ENCODE assay signal across 1 cellular context in the genomic region with DNA sequence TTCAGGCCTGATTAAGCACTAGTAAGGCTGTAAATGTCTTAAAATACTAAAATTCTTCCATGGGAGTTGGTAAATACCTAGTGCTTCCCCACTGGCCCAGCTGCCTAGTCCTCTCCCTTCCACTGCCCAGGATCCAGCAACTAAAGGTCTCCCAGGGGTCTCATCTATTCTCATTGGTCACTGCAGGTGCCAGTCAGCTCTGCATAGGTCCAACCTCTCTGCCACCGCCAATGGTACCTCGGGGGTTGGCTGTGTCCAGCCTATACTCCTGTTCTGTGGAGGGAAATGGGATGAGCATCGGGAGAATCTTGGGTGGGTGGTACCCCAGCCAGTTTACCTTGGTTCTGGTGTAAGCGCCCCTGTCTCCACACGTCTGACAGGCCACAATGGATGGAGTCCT.
TF ChIP-seq lines count a peak whose summit lies in the region.

No MANE protein-coding gene starts in this region.

TF ChIP-seq in GM23338, 12 proteins besides CTCF, POLR2A, EP300 and RAD21 (continued from another document):
- TF ChIP-seq, protein P1, sequence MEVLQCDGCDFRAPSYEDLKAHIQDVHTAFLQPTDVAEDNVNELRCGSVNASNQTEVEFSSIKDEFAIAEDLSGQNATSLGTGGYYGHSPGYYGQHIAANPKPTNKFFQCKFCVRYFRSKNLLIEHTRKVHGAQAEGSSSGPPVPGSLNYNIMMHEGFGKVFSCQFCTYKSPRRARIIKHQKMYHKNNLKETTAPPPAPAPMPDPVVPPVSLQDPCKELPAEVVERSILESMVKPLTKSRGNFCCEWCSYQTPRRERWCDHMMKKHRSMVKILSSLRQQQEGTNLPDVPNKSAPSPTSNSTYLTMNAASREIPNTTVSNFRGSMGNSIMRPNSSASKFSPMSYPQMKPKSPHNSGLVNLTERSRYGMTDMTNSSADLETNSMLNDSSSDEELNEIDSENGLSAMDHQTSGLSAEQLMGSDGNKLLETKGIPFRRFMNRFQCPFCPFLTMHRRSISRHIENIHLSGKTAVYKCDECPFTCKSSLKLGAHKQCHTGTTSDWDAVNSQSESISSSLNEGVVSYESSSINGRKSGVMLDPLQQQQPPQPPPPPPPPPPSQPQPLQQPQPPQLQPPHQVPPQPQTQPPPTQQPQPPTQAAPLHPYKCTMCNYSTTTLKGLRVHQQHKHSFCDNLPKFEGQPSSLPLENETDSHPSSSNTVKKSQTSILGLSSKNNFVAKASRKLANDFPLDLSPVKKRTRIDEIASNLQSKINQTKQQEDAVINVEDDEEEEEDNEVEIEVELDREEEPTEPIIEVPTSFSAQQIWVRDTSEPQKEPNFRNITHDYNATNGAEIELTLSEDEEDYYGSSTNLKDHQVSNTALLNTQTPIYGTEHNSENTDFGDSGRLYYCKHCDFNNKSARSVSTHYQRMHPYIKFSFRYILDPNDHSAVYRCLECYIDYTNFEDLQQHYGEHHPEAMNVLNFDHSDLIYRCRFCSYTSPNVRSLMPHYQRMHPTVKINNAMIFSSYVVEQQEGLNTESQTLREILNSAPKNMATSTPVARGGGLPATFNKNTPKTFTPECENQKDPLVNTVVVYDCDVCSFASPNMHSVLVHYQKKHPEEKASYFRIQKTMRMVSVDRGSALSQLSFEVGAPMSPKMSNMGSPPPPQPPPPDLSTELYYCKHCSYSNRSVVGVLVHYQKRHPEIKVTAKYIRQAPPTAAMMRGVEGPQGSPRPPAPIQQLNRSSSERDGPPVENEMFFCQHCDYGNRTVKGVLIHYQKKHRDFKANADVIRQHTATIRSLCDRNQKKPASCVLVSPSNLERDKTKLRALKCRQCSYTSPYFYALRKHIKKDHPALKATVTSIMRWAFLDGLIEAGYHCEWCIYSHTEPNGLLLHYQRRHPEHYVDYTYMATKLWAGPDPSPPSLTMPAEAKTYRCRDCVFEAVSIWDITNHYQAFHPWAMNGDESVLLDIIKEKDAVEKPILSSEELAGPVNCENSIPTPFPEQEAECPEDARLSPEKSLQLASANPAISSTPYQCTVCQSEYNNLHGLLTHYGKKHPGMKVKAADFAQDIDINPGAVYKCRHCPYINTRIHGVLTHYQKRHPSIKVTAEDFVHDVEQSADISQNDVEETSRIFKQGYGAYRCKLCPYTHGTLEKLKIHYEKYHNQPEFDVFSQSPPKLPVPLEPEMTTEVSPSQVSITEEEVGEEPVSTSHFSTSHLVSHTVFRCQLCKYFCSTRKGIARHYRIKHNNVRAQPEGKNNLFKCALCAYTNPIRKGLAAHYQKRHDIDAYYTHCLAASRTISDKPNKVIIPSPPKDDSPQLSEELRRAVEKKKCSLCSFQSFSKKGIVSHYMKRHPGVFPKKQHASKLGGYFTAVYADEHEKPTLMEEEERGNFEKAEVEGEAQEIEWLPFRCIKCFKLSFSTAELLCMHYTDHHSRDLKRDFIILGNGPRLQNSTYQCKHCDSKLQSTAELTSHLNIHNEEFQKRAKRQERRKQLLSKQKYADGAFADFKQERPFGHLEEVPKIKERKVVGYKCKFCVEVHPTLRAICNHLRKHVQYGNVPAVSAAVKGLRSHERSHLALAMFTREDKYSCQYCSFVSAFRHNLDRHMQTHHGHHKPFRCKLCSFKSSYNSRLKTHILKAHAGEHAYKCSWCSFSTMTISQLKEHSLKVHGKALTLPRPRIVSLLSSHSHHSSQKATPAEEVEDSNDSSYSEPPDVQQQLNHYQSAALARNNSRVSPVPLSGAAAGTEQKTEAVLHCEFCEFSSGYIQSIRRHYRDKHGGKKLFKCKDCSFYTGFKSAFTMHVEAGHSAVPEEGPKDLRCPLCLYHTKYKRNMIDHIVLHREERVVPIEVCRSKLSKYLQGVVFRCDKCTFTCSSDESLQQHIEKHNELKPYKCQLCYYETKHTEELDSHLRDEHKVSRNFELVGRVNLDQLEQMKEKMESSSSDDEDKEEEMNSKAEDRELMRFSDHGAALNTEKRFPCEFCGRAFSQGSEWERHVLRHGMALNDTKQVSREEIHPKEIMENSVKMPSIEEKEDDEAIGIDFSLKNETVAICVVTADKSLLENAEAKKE (CRISPR knock-in tag; IDR thresholded peaks at IDR 0.05), result no peak
- TF ChIP-seq ZNF114 (CRISPR knock-in tag; IDR thresholded peaks at IDR 0.05) (no peak), CREB1 (CRISPR knock-in tag; IDR thresholded peaks at IDR 0.05; ENCODE audit: low read depth) (no peak), EZH2 (IDR thresholded peaks at IDR 0.05; ENCODE audit: low read depth, unreplicated experiment) (no peak), EZH2phosphoT487 (IDR thresholded peaks at IDR 0.05; ENCODE audit: unreplicated experiment) (no peak), ZNF331 (CRISPR knock-in tag; IDR thresholded peaks at IDR 0.05; ENCODE audit: low read depth) (no peak), NANOG (IDR thresholded peaks at IDR 0.05; ENCODE audit: borderline replicate concordance) (no peak)
TF ChIP-seq in GM23338: peak in this region for 0.
